ENCODE assay signal across 27 cellular contexts in genomic region chr13:40622246-40622645, GRCh38. TPM values are rescaled to one million over a fixed set of nuclear protein-coding genes. Genes with fewer than 3 reads are reported as not detected.
DNase-seq lines count a peak whose midpoint lies in the region; ATAC-seq, FAIRE-seq and TF ChIP-seq lines count a peak whose summit lies in the region.
"Had no signal": no experiment of that assay in that cellular context is flagged by ENCODE, and none has a peak within 500 bp of the region (broad histone marks: within the 10 kb centered on the region; RNA-seq: fewer than 3 reads in every experiment).

No MANE protein-coding gene starts in this region.

- dilution Hi-C loops in endothelial cell of umbilical vein (cut with MboI; ENCODE audit: extremely low pct_ligation_motif_present, low sequenced_read_pairs) = no loop called here

- H3K27me3 ChIP-seq in endothelial cell of umbilical vein (ENCODE audit: control insufficient read depth in 2 of 2, insufficient read depth in 2 of 2, low read length in 2 of 2) = no peaks in the 10 kb centered on the region
- no peaks in the 10 kb centered on the region for H3K27me3 ChIP-seq in subcutaneous abdominal adipose tissue (ENCODE audit: control insufficient read depth in 5 of 5, insufficient read depth in 4 of 5, low read length in 5 of 5)
- H3K27me3 ChIP-seq: dorsolateral prefrontal cortex, gastroesophageal sphincter had no signal

- H3K79me2 ChIP-seq in endothelial cell of umbilical vein (ENCODE audit: control insufficient read depth, insufficient read depth, low read length) = peaks cover 99% of the 10 kb centered on the region

- H3K4me3 Mint-ChIP-seq in stimulated activated naive CD8-positive, alpha-beta T cell treated with anti-CD3 and anti-CD28 coated beads, Interleukin-15, Interleukin-2, amounts not matched to agents 100 ng/mL and 50 ng/mL, for 24 hours = no peak overlapping the region
- H3K4me3 Mint-ChIP-seq in stimulated activated naive CD8-positive, alpha-beta T cell treated with anti-CD3 and anti-CD28 coated beads, Interleukin-15, amount 100 ng/mL, for 72 hours = no peak overlapping the region
- H3K4me3 Mint-ChIP-seq in T-helper 17 cell = no peak overlapping the region
- H3K4me3 Mint-ChIP-seq: CD14-positive monocyte had no signal

- CTCF ChIA-PET in endothelial cell of umbilical vein (lab: Charles Lee) = interaction anchor here (1.3 kb wide), 1 partner anchor 8 kb away, joined by 4 read pairs; no protein-coding TSS in a partner anchor

- H4K20me1 ChIP-seq in endothelial cell of umbilical vein (replicated peaks; ENCODE audit: control insufficient read depth, extremely low read depth, insufficient read depth, low read length) = peaks cover 6% of the 10 kb centered on the region

- no peaks in the 10 kb centered on the region for H3K27me3 Mint-ChIP-seq in stimulated activated naive CD8-positive, alpha-beta T cell treated with anti-CD3 and anti-CD28 coated beads, Interleukin-15, Interleukin-2, amounts not matched to agents 100 ng/mL and 50 ng/mL, for 24 hours
- H3K27me3 Mint-ChIP-seq in stimulated activated naive CD8-positive, alpha-beta T cell treated with anti-CD3 and anti-CD28 coated beads, Interleukin-15, amount 100 ng/mL, for 72 hours = no peaks in the 10 kb centered on the region
- no peaks in the 10 kb centered on the region for H3K27me3 Mint-ChIP-seq in T-helper 17 cell

- H3K4me2 ChIP-seq in endothelial cell of umbilical vein (ENCODE audit: insufficient read depth, low read length) = no peak overlapping the region
- H3K4me2 ChIP-seq: KMS-11 had no signal

- BruUV-seq in endothelial cell of umbilical vein (replicated peaks; lab: Mats Ljungman, UMichigan) = no TSS peak

- no peak for DNase-seq in stimulated activated naive CD8-positive, alpha-beta T cell treated with anti-CD3 and anti-CD28 coated beads, Interleukin-15, amount 100 ng/mL, for 72 hours
- DNase-seq in T-helper 17 cell (no peak), endothelial cell of umbilical vein (ENCODE audit: low read depth, low spot score) (no peak), NCI-H2171 (lab: John Stamatoyannopoulos, UW) (no peak)
- DNase-seq: activated CD4-positive, alpha-beta T cell treated with anti-CD3 and anti-CD28 coated beads for 48 hours; activated effector memory CD4-positive, alpha-beta T cell treated with anti-CD3 and anti-CD28 coated beads, Interleukin-2, amount 50 U/mL, for 16 hours; anterior cingulate cortex; central memory CD4-positive, alpha-beta T cell; dorsolateral prefrontal cortex; islet precursor cell; mucosa of descending colon; NCI-H1694; NCI-H226; NCI-H748 treated with DMSO at 0.1 percent for 48 hours; Right ventricle myocardium superior; stimulated activated CD4-positive, alpha-beta T cell treated with anti-CD3 and anti-CD28 coated beads, Interleukin-1b, Interleukin-23, amount 100 ng/mL, for 48 hours; SW 1271 had no signal

- H3K36me3 ChIP-seq in endothelial cell of umbilical vein (ENCODE audit: control insufficient read depth in 2 of 2, extremely low read depth in 1 of 2, insufficient read depth in 2 of 2, low read length in 2 of 2) (peaks cover 0 to 3% of the 10 kb centered on the region in 2 experiments), subcutaneous abdominal adipose tissue (ENCODE audit: control insufficient read depth in 5 of 5, insufficient read depth in 5 of 5, low read length in 5 of 5) (peaks cover 0 to 2% (median 0%) of the 10 kb centered on the region in 5 donors)
- H3K36me3 ChIP-seq: gastroesophageal sphincter, thoracic aorta had no signal

- H3K4me1 Mint-ChIP-seq in stimulated activated naive CD8-positive, alpha-beta T cell treated with anti-CD3 and anti-CD28 coated beads, Interleukin-15, Interleukin-2, amounts not matched to agents 100 ng/mL and 50 ng/mL, for 24 hours (ENCODE audit: low read depth) = peaks cover 88% of the 10 kb centered on the region
- H3K4me1 Mint-ChIP-seq in stimulated activated naive CD8-positive, alpha-beta T cell treated with anti-CD3 and anti-CD28 coated beads, Interleukin-15, amount 100 ng/mL, for 72 hours = peaks cover 82% of the 10 kb centered on the region
- H3K4me1 Mint-ChIP-seq in T-helper 17 cell = peaks cover 57% of the 10 kb centered on the region

- H3K4me1 ChIP-seq in endothelial cell of umbilical vein (ENCODE audit: control insufficient read depth, extremely low read depth, insufficient read depth, low read length) (no peaks in the 10 kb centered on the region), subcutaneous abdominal adipose tissue (ENCODE audit: control insufficient read depth in 5 of 5, insufficient read depth in 5 of 5, low read length in 5 of 5) (peaks cover 0 to 86% (median 51%) of the 10 kb centered on the region in 5 donors)

- POLR2A ChIA-PET in endothelial cell of umbilical vein (lab: Charles Lee) = no interaction called here

- peak overlapping the region; percentile 69 for H3K27ac Mint-ChIP-seq in stimulated activated naive CD8-positive, alpha-beta T cell treated with anti-CD3 and anti-CD28 coated beads, Interleukin-15, Interleukin-2, amounts not matched to agents 100 ng/mL and 50 ng/mL, for 24 hours
- H3K27ac Mint-ChIP-seq in stimulated activated naive CD8-positive, alpha-beta T cell treated with anti-CD3 and anti-CD28 coated beads, Interleukin-15, amount 100 ng/mL, for 72 hours = peak overlapping the region in 1 of 2 donors; percentile 41
- H3K27ac Mint-ChIP-seq in T-helper 17 cell = peak overlapping the region; percentile 75
- H3K27ac Mint-ChIP-seq: CD14-positive monocyte had no signal

- no peak for ATAC-seq in stimulated activated naive CD8-positive, alpha-beta T cell treated with anti-CD3 and anti-CD28 coated beads, Interleukin-15, amount 100 ng/mL, for 72 hours
- no peak for ATAC-seq in T-helper 17 cell
- no peak for ATAC-seq in GM21529 (IDR thresholded peaks at IDR 0.05; ENCODE audit: unreplicated experiment)
- no peak for ATAC-seq in HG03432 (IDR thresholded peaks at IDR 0.05; ENCODE audit: unreplicated experiment)
- ATAC-seq: esophagus mucosa, gastroesophageal sphincter, mucosa of descending colon had no signal

- no peaks in the 10 kb centered on the region for H3K9me3 Mint-ChIP-seq in stimulated activated naive CD8-positive, alpha-beta T cell treated with anti-CD3 and anti-CD28 coated beads, Interleukin-15, Interleukin-2, amounts not matched to agents 100 ng/mL and 50 ng/mL, for 24 hours
- peaks cover 0 to 4% of the 10 kb centered on the region in 2 donors for H3K9me3 Mint-ChIP-seq in stimulated activated naive CD8-positive, alpha-beta T cell treated with anti-CD3 and anti-CD28 coated beads, Interleukin-15, amount 100 ng/mL, for 72 hours
- H3K9me3 Mint-ChIP-seq: CD14-positive monocyte had no signal

- FAIRE-seq in endothelial cell of umbilical vein (lab: Jason Lieb, UNC) = peak; percentile 4
- FAIRE-seq: HTR-8/SVneo had no signal

- peaks cover 40% of the 10 kb centered on the region for H3K36me3 Mint-ChIP-seq in stimulated activated naive CD8-positive, alpha-beta T cell treated with anti-CD3 and anti-CD28 coated beads, Interleukin-15, Interleukin-2, amounts not matched to agents 100 ng/mL and 50 ng/mL, for 24 hours (ENCODE audit: low read depth)
- peaks cover 4% of the 10 kb centered on the region for H3K36me3 Mint-ChIP-seq in T-helper 17 cell (ENCODE audit: low read depth)

- no peak for TF ChIP-seq CTCF in endothelial cell of umbilical vein (IDR thresholded peaks at IDR 0.05; ENCODE audit: extremely low read depth in 1 of 2, insufficient read depth in 1 of 2, low read depth in 1 of 2, low read length in 2 of 2)

- no peak for TF ChIP-seq POLR2A in endothelial cell of umbilical vein (IDR thresholded peaks at IDR 0.05; ENCODE audit: low read depth, low read length)

- H2AFZ ChIP-seq in endothelial cell of umbilical vein (ENCODE audit: low read depth, low read length) = no peak overlapping the region

- no peaks in the 10 kb centered on the region for H3K9me3 ChIP-seq in T-helper 17 cell (ENCODE audit: control insufficient read depth, low read length, poor library complexity, severe bottlenecking)
- no peaks in the 10 kb centered on the region for H3K9me3 ChIP-seq in endothelial cell of umbilical vein (replicated peaks; ENCODE audit: control insufficient read depth, insufficient read depth, low read length)
- H3K9me3 ChIP-seq in subcutaneous abdominal adipose tissue (ENCODE audit: control insufficient read depth in 5 of 5, low read length in 5 of 5) = no peaks in the 10 kb centered on the region
- H3K9me3 ChIP-seq: gastroesophageal sphincter, mucosa of descending colon, thoracic aorta had no signal

- intact Hi-C loops in endothelial cell of umbilical vein (cut with micrococcal nuclease) = no loop called here

- H3K27ac ChIP-seq in endothelial cell of umbilical vein (ENCODE audit: insufficient read depth, low read depth, low read length) (no peak overlapping the region), subcutaneous abdominal adipose tissue (ENCODE audit: low read depth, low read length) (peak overlapping the region; percentile 78)
- H3K27ac ChIP-seq: dorsolateral prefrontal cortex, gastroesophageal sphincter, KMS-11, thoracic aorta had no signal

- no peak overlapping the region for H3K4me3 ChIP-seq in endothelial cell of umbilical vein (replicated peaks in 1 of 3; ENCODE audit: insufficient read depth in 1 of 3, low read depth in 1 of 3, low read length in 3 of 3)
- no peak overlapping the region for H3K4me3 ChIP-seq in subcutaneous abdominal adipose tissue (ENCODE audit: low read depth in 1 of 5, low read length in 5 of 5)
- H3K4me3 ChIP-seq: dorsolateral prefrontal cortex, gastroesophageal sphincter, mucosa of descending colon, thoracic aorta had no signal

- H3K9me1 ChIP-seq in endothelial cell of umbilical vein (replicated peaks; ENCODE audit: control insufficient read depth, extremely low read depth, insufficient read depth, low read length) = no peaks in the 10 kb centered on the region

- H3K9ac ChIP-seq in endothelial cell of umbilical vein (replicated peaks; ENCODE audit: extremely low read depth, insufficient read depth, low read length) (no peak overlapping the region), subcutaneous abdominal adipose tissue (ENCODE audit: low read length in 5 of 5) (no peak overlapping the region)
- H3K9ac ChIP-seq: KMS-11 had no signal

TF ChIP-seq in endothelial cell of umbilical vein, 7 proteins besides CTCF, POLR2A, EP300 and RAD21 (continues in another document):
- no peak for TF ChIP-seq GATA2 (IDR thresholded peaks at IDR 0.05; ENCODE audit: insufficient read depth, insufficient read length, low read depth, low read length)
- no peak for TF ChIP-seq MAX (IDR thresholded peaks at IDR 0.05; ENCODE audit: insufficient read depth, insufficient read length)

RNA-seq across cellular contexts. Expression of gene FOXO1, which starts 44.2 kb away (rescaled TPM):
- total RNA-seq in T-helper 17 cell (10 to 100 TPM; 72.9 to 86.1 TPM), endothelial cell of umbilical vein (47.6 and 48.5 TPM in 2 replicates)
- polyA plus RNA-seq in endothelial cell of umbilical vein = 44.7 and 46.6 TPM in 2 replicates
- polyA plus RNA-seq in endothelial cell of umbilical vein (2011; cell fraction: cytosol; rRNA removed) = 26.5 and 27.1 TPM in 2 replicates
- polyA plus RNA-seq in endothelial cell of umbilical vein (2011; cell fraction: nucleus; rRNA removed) = 50.3 and 58.3 TPM in 2 replicates
- 28.4 and 38.6 TPM in 2 replicates for polyA plus RNA-seq in endothelial cell of umbilical vein (2012)
- polyA minus RNA-seq in endothelial cell of umbilical vein = 143 and 150 TPM in 2 replicates
- polyA minus RNA-seq in endothelial cell of umbilical vein (2011; cell fraction: cytosol; rRNA and poly(A)+ RNA removed) = 3.6 TPM
- 136 and 154 TPM in 2 replicates for polyA minus RNA-seq in endothelial cell of umbilical vein (2011; cell fraction: nucleus; rRNA and poly(A)+ RNA removed)
